9 cellular contexts compared by ENCODE assay signal in the genomic region with DNA sequence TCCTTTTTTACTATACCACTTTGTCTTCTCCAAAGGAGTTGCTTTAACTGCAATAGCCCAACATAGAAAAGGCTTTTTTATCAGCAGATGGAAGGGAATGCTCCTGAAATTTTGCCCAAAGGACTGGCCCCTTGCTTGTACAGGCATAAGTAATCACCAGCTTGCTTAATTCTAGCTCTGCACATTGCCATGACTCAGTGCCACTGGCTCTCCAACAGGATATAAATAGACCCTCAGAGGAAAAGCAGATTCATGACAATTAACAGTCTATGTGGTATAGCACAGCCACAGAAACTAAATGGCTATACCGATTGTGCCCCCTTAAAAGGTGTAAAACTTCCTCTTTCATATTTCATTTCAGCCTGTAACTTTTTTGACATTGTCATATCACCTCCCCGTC.
DNase-seq lines count a peak whose midpoint lies in the region; ATAC-seq, FAIRE-seq and TF ChIP-seq lines count a peak whose summit lies in the region.
"Had no signal": no experiment of that assay in that cellular context is flagged by ENCODE, and none has a peak within 500 bp of the region (broad histone marks: within the 10 kb centered on the region; RNA-seq: fewer than 3 reads in every experiment).

No MANE protein-coding gene starts in this region.

- TF ChIP-seq POLR2A in erythroblast (IDR thresholded peaks at IDR 0.05; ENCODE audit: low read length) = no peak

- H3K27me3 Mint-ChIP-seq in natural killer cell treated with Interleukin-12 subunit alpha and Interleukin-12 subunit beta and Interleukin-15 and Interleukin-18, amount 100 ng/mL, for 72 hours = peaks cover 19 to 31% of the 10 kb centered on the region in 2 donors
- H3K27me3 Mint-ChIP-seq: activated naive CD8-positive, alpha-beta T cell treated with anti-CD3 and anti-CD28 coated beads, Interleukin-2, amount 10 ng/mL, durations not matched to agents 7 days and 5 days had no signal

- peaks cover 0 to 8% of the 10 kb centered on the region in 2 donors for H3K4me1 Mint-ChIP-seq in natural killer cell treated with Interleukin-12 subunit alpha and Interleukin-12 subunit beta and Interleukin-15 and Interleukin-18, amount 100 ng/mL, for 72 hours (ENCODE audit: low read depth in 2 of 2)
- H3K4me1 Mint-ChIP-seq: activated naive CD8-positive, alpha-beta T cell treated with anti-CD3 and anti-CD28 coated beads, Interleukin-2, amount 10 ng/mL, durations not matched to agents 7 days and 5 days had no signal

- H3K9me3 Mint-ChIP-seq in natural killer cell treated with Interleukin-12 subunit alpha and Interleukin-12 subunit beta and Interleukin-15 and Interleukin-18, amount 100 ng/mL, for 72 hours = no peaks in the 10 kb centered on the region
- H3K9me3 Mint-ChIP-seq: activated naive CD8-positive, alpha-beta T cell treated with anti-CD3 and anti-CD28 coated beads, Interleukin-2, amount 10 ng/mL, durations not matched to agents 7 days and 5 days had no signal

- peak; percentile 5 for DNase-seq in ELR (ENCODE audit: low read depth)
- peak; percentile 85 for DNase-seq in HCEC 1CT
- peak; percentile 25 to 82 for DNase-seq in NCI-H446 (lab: John Stamatoyannopoulos, UW)
- peak; percentile 40 for DNase-seq in left cardiac atrium
- DNase-seq in erythroblast (lab: John Stamatoyannopoulos, UW) = no peak
- no peak for DNase-seq in stimulated activated CD4-positive, alpha-beta T cell treated with anti-CD3 and anti-CD28 coated beads, Interleukin-2, amount 100 ng/mL, for 48 hours
- no peak for DNase-seq in natural killer cell treated with Interleukin-12 subunit alpha and Interleukin-12 subunit beta and Interleukin-15 and Interleukin-18, amount 100 ng/mL, for 72 hours (ENCODE audit: low spot score)
- DNase-seq in D721Med (ENCODE audit: insufficient read length, low spot score) = no peak
- DNase-seq: activated naive CD8-positive, alpha-beta T cell treated with anti-CD3 and anti-CD28 coated beads, Interleukin-2, amount 10 ng/mL, durations not matched to agents 7 days and 5 days had no signal

- no peak for FAIRE-seq in D721Med (lab: Jason Lieb, UNC)

- H3K27ac Mint-ChIP-seq in natural killer cell treated with Interleukin-12 subunit alpha and Interleukin-12 subunit beta and Interleukin-15 and Interleukin-18, amount 100 ng/mL, for 72 hours = no peak overlapping the region
- H3K27ac Mint-ChIP-seq: activated naive CD8-positive, alpha-beta T cell treated with anti-CD3 and anti-CD28 coated beads, Interleukin-2, amount 10 ng/mL, durations not matched to agents 7 days and 5 days had no signal

- H3K36me3 Mint-ChIP-seq in natural killer cell treated with Interleukin-12 subunit alpha and Interleukin-12 subunit beta and Interleukin-15 and Interleukin-18, amount 100 ng/mL, for 72 hours = no peaks in the 10 kb centered on the region
- H3K36me3 Mint-ChIP-seq: activated naive CD8-positive, alpha-beta T cell treated with anti-CD3 and anti-CD28 coated beads, Interleukin-2, amount 10 ng/mL, durations not matched to agents 7 days and 5 days had no signal

- intact Hi-C loops in left cardiac atrium (cut with DNase I) = no loop called here

- ATAC-seq in left cardiac atrium = peak; percentile 80 to 92
- no peak for ATAC-seq in natural killer cell treated with Interleukin-12 subunit alpha and Interleukin-12 subunit beta and Interleukin-15 and Interleukin-18, amount 100 ng/mL, for 72 hours

- TF ChIP-seq CTCF in D721Med (IDR thresholded peaks at IDR 0.05; ENCODE audit: insufficient read depth, missing control alignments) = no peak

- no peak overlapping the region for H3K4me3 Mint-ChIP-seq in natural killer cell treated with Interleukin-12 subunit alpha and Interleukin-12 subunit beta and Interleukin-15 and Interleukin-18, amount 100 ng/mL, for 72 hours
- H3K4me3 Mint-ChIP-seq: activated naive CD8-positive, alpha-beta T cell treated with anti-CD3 and anti-CD28 coated beads, Interleukin-2, amount 10 ng/mL, durations not matched to agents 7 days and 5 days had no signal

Comparison
In these comparisons a context has a peak if more than half of its experiments do, and no peak if none do; other contexts are left out.
1. DNase-seq: peak in ELR (single experiment), HCEC 1CT (single experiment), NCI-H446 (2 of 2) and left cardiac atrium (single experiment); none in erythroblast (0 of 2), stimulated activated CD4-positive, alpha-beta T cell treated with anti-CD3 and anti-CD28 coated beads, Interleukin-2, amount 100 ng/mL, for 48 hours (0 of 2), natural killer cell treated with Interleukin-12 subunit alpha and Interleukin-12 subunit beta and Interleukin-15 and Interleukin-18, amount 100 ng/mL, for 72 hours (single experiment) and D721Med (single experiment).
2. ATAC-seq: peak in left cardiac atrium (2 of 2); none in natural killer cell treated with Interleukin-12 subunit alpha and Interleukin-12 subunit beta and Interleukin-15 and Interleukin-18, amount 100 ng/mL, for 72 hours (0 of 2).